Comparison of ENCODE assay signal across 9 cellular contexts in the genomic region with DNA sequence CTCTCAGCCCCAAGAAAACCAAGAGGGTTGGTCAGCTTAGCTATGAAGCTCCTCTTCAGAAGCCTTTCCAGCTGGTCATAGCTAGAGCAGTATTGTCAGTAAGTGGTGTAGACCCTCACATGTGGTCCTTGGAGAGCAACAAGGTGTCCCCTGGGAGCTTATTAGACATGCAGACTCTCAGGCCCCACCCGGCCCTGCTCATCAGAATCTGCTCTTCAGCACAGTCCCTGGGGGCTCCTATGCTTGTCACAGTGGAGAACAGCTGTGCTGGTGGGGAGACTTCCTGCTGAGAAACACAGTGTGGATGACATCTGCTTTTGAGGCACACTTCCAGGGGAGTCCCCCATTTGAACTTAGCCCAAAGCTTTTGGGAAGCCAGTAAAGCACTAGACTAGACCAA. TPM values are rescaled to one million over a fixed set of nuclear protein-coding genes. Genes with fewer than 3 reads are reported as not detected.
A peak's percentile ranks its signal among the peaks of the same experiment; 100 is the strongest.
DNase-seq lines count a peak whose midpoint lies in the region; ATAC-seq lines count a peak whose summit lies in the region.
"Had no signal": no experiment of that assay in that cellular context is flagged by ENCODE, and none has a peak within 500 bp of the region (broad histone marks: within the 10 kb centered on the region; RNA-seq: fewer than 3 reads in every experiment).

No MANE protein-coding gene starts in this region.

- no peaks in the 10 kb centered on the region for H3K36me3 Mint-ChIP-seq in memory B cell

- peak overlapping the region; percentile 18 for H3K27ac Mint-ChIP-seq in memory B cell
- H3K27ac Mint-ChIP-seq: activated CD4-positive, alpha-beta T cell treated with anti-CD3 and anti-CD28 coated beads, Interleukin-2, amount 10 ng/mL, durations not matched to agents 7 days and 5 days had no signal

- H3K9me3 Mint-ChIP-seq in memory B cell, result no peaks in the 10 kb centered on the region

- H3K4me1 Mint-ChIP-seq in memory B cell, result peaks cover 38% of the 10 kb centered on the region

- H3K4me3 Mint-ChIP-seq in memory B cell, result peak overlapping the region; percentile 64
- H3K4me3 Mint-ChIP-seq: activated CD4-positive, alpha-beta T cell treated with anti-CD3 and anti-CD28 coated beads, Interleukin-2, amount 10 ng/mL, durations not matched to agents 7 days and 5 days had no signal

- peak; percentile 68 for ATAC-seq in GM18870 (IDR thresholded peaks at IDR 0.05; ENCODE audit: unreplicated experiment)
- ATAC-seq in GM21737 (IDR thresholded peaks at IDR 0.05; ENCODE audit: unreplicated experiment), result peak; percentile 81
- ATAC-seq in HG03460 (IDR thresholded peaks at IDR 0.05; ENCODE audit: unreplicated experiment), result peak; percentile 84
- peak; percentile 92 for ATAC-seq in memory B cell (ENCODE audit: low read depth)

- DNase-seq in memory B cell (ENCODE audit: low spot score in 2 of 2) (peak; percentile 64), superior temporal gyrus (ENCODE audit: extremely low spot score) (no peak), A172 (ENCODE audit: low spot score) (no peak), DMS153 treated with DMSO at 0.1 percent for 48 hours (lab: John Stamatoyannopoulos, UW; ENCODE audit: unreplicated experiment) (no peak)
- DNase-seq: activated CD4-positive, alpha-beta T cell treated with anti-CD3 and anti-CD28 coated beads, Interleukin-2, amount 10 ng/mL, durations not matched to agents 7 days and 5 days; NCI-H526 treated with DMSO at 0.1 percent for 48 hours had no signal

- peaks cover 2% of the 10 kb centered on the region for H3K27me3 Mint-ChIP-seq in memory B cell

RNA-seq across cellular contexts. Expression of gene NEK2, which starts 21.9 kb away (rescaled TPM):
- total RNA-seq in A172 (2014; rRNA removed; shearing (Covaris generic)), result 83.8 and 88.5 TPM in 2 replicates

Comparison
In these comparisons a context has a peak if more than half of its experiments do, and no peak if none do; other contexts are left out.
1. DNase-seq: peak in memory B cell (2 of 2); none in superior temporal gyrus (single experiment), A172 (single experiment) and DMS153 treated with DMSO at 0.1 percent for 48 hours (single experiment).
2. Peak in every context shown above with its lines, with median percentiles within 50 percentile points of each other: ATAC-seq.